Comparison of ENCODE assay signal across 27 cellular contexts in the genomic region with DNA sequence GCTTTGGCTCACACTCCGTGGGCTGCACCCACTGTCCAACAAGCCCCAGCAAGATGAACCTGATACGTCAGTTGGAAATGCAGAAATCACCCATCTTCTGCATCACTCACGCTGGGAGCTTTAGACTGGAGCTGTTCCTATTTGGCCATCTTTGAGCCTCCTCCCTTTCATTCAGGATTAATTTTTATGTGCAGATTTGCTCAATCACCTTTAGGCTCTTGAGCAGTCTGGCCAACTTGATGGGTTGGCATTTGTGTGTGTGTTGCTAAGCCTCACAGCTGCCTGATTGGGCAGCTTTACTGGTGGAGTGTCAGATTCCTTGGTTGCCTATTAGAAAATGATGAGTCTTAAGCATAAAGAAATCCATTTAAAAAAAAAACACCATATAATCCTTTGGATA.
"Had no signal": no experiment of that assay in that cellular context is flagged by ENCODE, and none has a peak within 500 bp of the region (broad histone marks: within the 10 kb centered on the region; RNA-seq: fewer than 3 reads in every experiment).

No MANE protein-coding gene starts in this region.

- FAIRE-seq: urothelium cell line had no signal

- H3K27ac ChIP-seq: stomach, suprapubic skin, testis, thoracic aorta, thyroid gland, tibial artery, tibial nerve, transverse colon, upper lobe of left lung, upper lobe of right lung, uterus, vagina had no signal

- H3K9me3 ChIP-seq: testis, thoracic aorta, thyroid gland, tibial artery, transverse colon, upper lobe of left lung, upper lobe of right lung, uterus, vagina had no signal

- DNase-seq: stimulated activated CD4-positive, alpha-beta T cell treated with anti-CD3 and anti-CD28 coated beads, Interleukin-2, amount 100 ng/mL, for 48 hours; stimulated activated CD4-positive, alpha-beta T cell treated with anti-CD3 and anti-CD28 coated beads, Interleukin-4, amount 100 ng/mL, for 1 hour; stimulated activated CD4-positive, alpha-beta T cell treated with anti-CD3 and anti-CD28 coated beads, Interleukin-4, amount 100 ng/mL, for 24 hours; stimulated activated CD4-positive, alpha-beta T cell treated with anti-CD3 and anti-CD28 coated beads, Interleukin-4, amount 100 ng/mL, for 4 hours; stimulated activated CD8-positive, alpha-beta memory T cell treated with anti-CD3 and anti-CD28 coated beads, Interleukin-4, amount 100 ng/mL, for 48 hours; stimulated activated naive B cell treated with anti-CD40 and anti-IgM and Interleukin-4, amounts not matched to agents 10 μg/mL and 1 μg/mL and 100 μg/mL, for 72 hours; stimulated activated naive CD4-positive, alpha-beta T cell; stimulated activated naive CD4-positive, alpha-beta T cell treated with Interleukin-2 at 50 U/mL for 16 hours; stimulated activated naive CD8-positive, alpha-beta T cell treated with anti-CD3 and anti-CD28 coated beads, Interleukin-15, amount 100 ng/mL, for 72 hours; stimulated activated naive CD8-positive, alpha-beta T cell treated with anti-CD3 and anti-CD28 coated beads, Interleukin-15, Interleukin-2, amounts not matched to agents 100 U/mL and 50 U/mL, for 24 hours; stomach; substantia nigra; testis; thyroid gland; tibial artery; transverse colon; trophoblast cell; upper lobe of left lung; upper lobe of right lung; uterus had no signal

- H3K36me3 ChIP-seq: stomach, suprapubic skin, thoracic aorta, thyroid gland, tibial artery, tibial nerve, transverse colon, upper lobe of left lung, upper lobe of right lung, uterus, vagina had no signal

- H3K4me3 ChIP-seq: stomach, suprapubic skin, testis, thoracic aorta, thyroid gland, tibial artery, tibial nerve, transverse colon, upper lobe of left lung, upper lobe of right lung, uterus, vagina had no signal

- H3K27me3 ChIP-seq: stomach, suprapubic skin, testis, thyroid gland, tibial artery, tibial nerve, transverse colon, upper lobe of left lung, upper lobe of right lung, uterus, vagina had no signal

- H3K4me1 ChIP-seq: stomach, suprapubic skin, testis, thyroid gland, tibial nerve, transverse colon, upper lobe of left lung, upper lobe of right lung, uterus, vagina had no signal

- ATAC-seq: stimulated activated effector memory CD8-positive, alpha-beta T cell treated with anti-CD3 and anti-CD28 coated beads, Interleukin-12 subunit alpha, Interleukin-12 subunit beta, amount 100 ng/mL, for 72 hours; stimulated activated memory B cell treated with anti-CD40 and anti-IgM and Interleukin-4, amounts not matched to agents 10 μg/mL and 1 μg/mL and 100 μg/mL, for 72 hours; stimulated activated naive B cell treated with anti-CD40 and anti-IgM and Interleukin-4, amounts not matched to agents 10 μg/mL and 1 μg/mL and 100 μg/mL, for 72 hours; stimulated activated naive CD8-positive, alpha-beta T cell treated with anti-CD3 and anti-CD28 coated beads, Interleukin-15, amount 100 ng/mL, for 72 hours; stimulated activated naive CD8-positive, alpha-beta T cell treated with anti-CD3 and anti-CD28 coated beads, Interleukin-15, Interleukin-2, amounts not matched to agents 100 U/mL and 50 U/mL, for 24 hours; upper lobe of right lung had no signal
